11 cellular contexts compared by ENCODE assay signal in genomic region chr4:169438057-169438480, GRCh38.
DNase-seq lines count a peak whose midpoint lies in the region; ATAC-seq and TF ChIP-seq lines count a peak whose summit lies in the region.
"Had no signal": no experiment of that assay in that cellular context is flagged by ENCODE, and none has a peak within 500 bp of the region (broad histone marks: within the 10 kb centered on the region; RNA-seq: fewer than 3 reads in every experiment).

No MANE protein-coding gene starts in this region.

- in situ Hi-C loops in ACHN (cut with HindIII; ENCODE audit: low pct_ligation_motif_present, low pct_unique_long_range_greater_than_20kb, low sequenced_read_pairs) = no loop called here
- in situ Hi-C loops in GM23248 (cut with MboI) = no loop called here

- TF ChIP-seq CTCF in neural progenitor cell (IDR thresholded peaks at IDR 0.05) = no peak
- TF ChIP-seq CTCF in HFFc6 (IDR thresholded peaks at IDR 0.05) = no peak

- WGBS in GM23248 (ENCODE audit: low coverage in 1 of 2, low lambda C conversion rate in 2 of 2, missing lambda C conversion rate in 2 of 2), 2 experiments = 87 to 88% methylated on average over 2 of the region's 2 CpGs

- H3K4me3 Mint-ChIP-seq in neural progenitor cell = no peak overlapping the region
- no peak overlapping the region for H3K4me3 Mint-ChIP-seq in HFFc6
- H3K4me3 Mint-ChIP-seq: activated CD8-positive, alpha-beta T cell treated with anti-CD3 and anti-CD28 coated beads, Interleukin-2, amount 10 ng/mL, durations not matched to agents 7 days and 5 days had no signal

- H3K4me1 ChIP-seq in GM23248 (ENCODE audit: insufficient read depth) (no peaks in the 10 kb centered on the region), neural progenitor cell (peaks cover 34% of the 10 kb centered on the region)

- H3K27me3 Mint-ChIP-seq in neural progenitor cell (ENCODE audit: insufficient read depth, low read depth) (no peaks in the 10 kb centered on the region), HFFc6 (ENCODE audit: insufficient read depth) (no peaks in the 10 kb centered on the region)

- H3K4me2 ChIP-seq in GM23248 (ENCODE audit: unreplicated experiment) = no peak overlapping the region
- H3K4me2 ChIP-seq in neural progenitor cell = no peak overlapping the region

- H3K27ac ChIP-seq in GM23248 (no peak overlapping the region), neural progenitor cell (no peak overlapping the region)

- no peaks in the 10 kb centered on the region for H4K20me1 ChIP-seq in GM23248 (ENCODE audit: insufficient read depth)
- no peaks in the 10 kb centered on the region for H4K20me1 ChIP-seq in neural progenitor cell (ENCODE audit: low read depth)

- H3K9me3 ChIP-seq in GM23248 (ENCODE audit: low read depth) (no peaks in the 10 kb centered on the region), neural progenitor cell (ENCODE audit: low read depth) (no peaks in the 10 kb centered on the region)

- H3K9me2 ChIP-seq in GM23248 (ENCODE audit: insufficient read depth) = no peaks in the 10 kb centered on the region

- H3K4me1 Mint-ChIP-seq in neural progenitor cell (no peaks in the 10 kb centered on the region), HFFc6 (ENCODE audit: low read depth) (peaks cover 7% of the 10 kb centered on the region; the same call in 1 of the 2 replicates)

- H3K9ac ChIP-seq in GM23248 (no peak overlapping the region), neural progenitor cell (no peak overlapping the region)

- H3K79me2 ChIP-seq in GM23248 (ENCODE audit: insufficient read depth) (no peaks in the 10 kb centered on the region), neural progenitor cell (ENCODE audit: low read depth) (no peaks in the 10 kb centered on the region)

- H2AFZ ChIP-seq in GM23248 (no peak overlapping the region), neural progenitor cell (replicated peaks) (no peak overlapping the region)

- H3F3A ChIP-seq in GM23248 (ENCODE audit: insufficient read depth) (no peaks in the 10 kb centered on the region), neural progenitor cell (ENCODE audit: low read depth) (no peaks in the 10 kb centered on the region)

- peaks cover 7% of the 10 kb centered on the region for H3K9me3 Mint-ChIP-seq in neural progenitor cell
- peaks cover under 1% of the 10 kb centered on the region; the same call in 1 of the 2 replicates for H3K9me3 Mint-ChIP-seq in HFFc6

- H3K36me3 Mint-ChIP-seq in neural progenitor cell (peaks cover 4% of the 10 kb centered on the region), HFFc6 (ENCODE audit: low read depth) (peaks cover 8% of the 10 kb centered on the region)

- H3K4me3 ChIP-seq in GM23248 (no peak overlapping the region), neural progenitor cell (no peak overlapping the region)

- H3K27ac Mint-ChIP-seq in neural progenitor cell (no peak overlapping the region), HFFc6 (no peak overlapping the region)
- H3K27ac Mint-ChIP-seq: activated CD8-positive, alpha-beta T cell treated with anti-CD3 and anti-CD28 coated beads, Interleukin-2, amount 10 ng/mL, durations not matched to agents 7 days and 5 days had no signal

- H3K36me3 ChIP-seq in GM23248 (ENCODE audit: low read depth) (no peaks in the 10 kb centered on the region), neural progenitor cell (no peaks in the 10 kb centered on the region)

- H3K27me3 ChIP-seq in GM23248 (replicated peaks; ENCODE audit: insufficient read depth) = no peaks in the 10 kb centered on the region
- H3K27me3 ChIP-seq in neural progenitor cell = no peaks in the 10 kb centered on the region

- ATAC-seq in GM19397 (IDR thresholded peaks at IDR 0.05; ENCODE audit: unreplicated experiment) (peak; percentile 37), HG02852 (IDR thresholded peaks at IDR 0.05; ENCODE audit: unreplicated experiment) (peak; percentile 57), HG03558 (IDR thresholded peaks at IDR 0.05; ENCODE audit: extremely low read depth, unreplicated experiment) (peak; percentile 25)
- ATAC-seq: activated CD8-positive, alpha-beta T cell treated with anti-CD3 and anti-CD28 coated beads, Interleukin-2, amount 10 ng/mL, durations not matched to agents 7 days and 5 days had no signal

- DNase-seq in ACHN (peak; percentile 4), GM23248 (no peak), neural progenitor cell (ENCODE audit: low spot score) (no peak), HFFc6 (no peak), CD1c-positive myeloid dendritic cell (ENCODE audit: extremely low spot score) (no peak)
- DNase-seq: activated CD8-positive, alpha-beta T cell treated with anti-CD3 and anti-CD28 coated beads, Interleukin-2, amount 10 ng/mL, durations not matched to agents 7 days and 5 days; effector memory CD4-positive, alpha-beta T cell; NCI-H226 had no signal
